Comparison of ENCODE assay signal across 40 cellular contexts in the genomic region with DNA sequence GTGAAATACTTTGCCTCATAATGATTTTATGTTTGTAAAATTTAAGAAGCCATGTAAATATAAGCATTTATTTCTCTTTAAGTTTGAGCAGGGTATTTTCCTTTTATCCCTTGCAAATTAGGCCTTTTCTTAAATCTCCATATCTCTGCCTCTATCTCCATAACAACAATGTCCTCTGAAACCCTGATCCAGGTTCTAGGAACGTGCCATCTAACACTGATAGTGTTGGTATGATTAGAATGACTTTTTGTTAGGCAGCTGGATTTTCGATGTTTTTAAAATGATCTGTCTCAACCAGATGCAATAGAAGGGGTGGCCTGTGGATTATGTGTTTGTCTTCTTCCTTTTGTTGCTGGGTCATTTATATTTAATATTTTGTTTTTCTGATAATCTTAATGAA.
"Had no signal": no experiment of that assay in that cellular context is flagged by ENCODE, and none has a peak within 500 bp of the region (broad histone marks: within the 10 kb centered on the region; RNA-seq: fewer than 3 reads in every experiment).

No MANE protein-coding gene starts in this region.

- H3K27ac Mint-ChIP-seq: activated naive CD4-positive, alpha-beta T cell treated with anti-CD3 and anti-CD28 coated beads for 36 hours; activated naive CD4-positive, alpha-beta T cell treated with anti-CD3 and anti-CD28 coated beads, Interleukin-2, amount 10 ng/mL, durations not matched to agents 7 days and 5 days; activated naive CD4-positive, alpha-beta T cell treated with anti-CD3 and anti-CD28 coated beads, Interleukin-2, amount 50 U/mL, for 24 hours; activated naive CD4-positive, alpha-beta T cell treated with anti-CD3 and anti-CD28 coated beads, Interleukin-2, amount 50 U/mL, for 72 hours; activated naive CD8-positive, alpha-beta T cell; activated naive CD8-positive, alpha-beta T cell treated with anti-CD3 and anti-CD28 coated beads for 36 hours; activated naive CD8-positive, alpha-beta T cell treated with anti-CD3 and anti-CD28 coated beads, Interleukin-2, amount 10 ng/mL, durations not matched to agents 7 days and 5 days; activated naive CD8-positive, alpha-beta T cell treated with anti-CD3 and anti-CD28 coated beads, Interleukin-2, amount 50 U/mL, for 24 hours; activated T-cell treated with anti-CD3 and anti-CD28 coated beads, Interleukin-2, amount 50 U/mL, for 24 hours; activated T-cell treated with anti-CD3 and anti-CD28 coated beads, Interleukin-2, amount 50 U/mL, for 72 hours; activated T-helper 1 cell treated with anti-CD3 and anti-CD28 coated beads, Interleukin-12 subunit alpha, Interleukin-12 subunit beta, Interleukin-2, Interleukin-4 antibody, amounts not matched to agents 30 ng/mL and 10 ng/mL and 1 ng/mL, durations not matched to agents 14 hours and 24 hours and 36 hours; activated T-helper 17 cell treated with anti-CD3 and anti-CD28 coated beads, Interleukin-2, amount 50 U/mL, for 72 hours; activated T-helper 2 cell treated with anti-CD3 and anti-CD28 coated beads, Interferon-gamma antibody, Interleukin-2, Interleukin-4, amounts not matched to agents 10 μg/mL and 5 μg/mL and 100 μg/mL, durations not matched to agents 14 hours and 24 hours and 36 hours; brain had no signal

- FAIRE-seq: astrocyte, bronchial epithelial cell had no signal

- ATAC-seq: activated naive CD4-positive, alpha-beta T cell treated with anti-CD3 and anti-CD28 coated beads, Interleukin-2, amount 50 U/mL, for 72 hours; activated naive CD8-positive, alpha-beta T cell treated with anti-CD3 and anti-CD28 coated beads, Interleukin-2, amount 50 U/mL, for 24 hours; activated T-cell treated with anti-CD3 and anti-CD28 coated beads, Interleukin-2, amount 50 U/mL, for 4 hours; activated T-cell treated with anti-CD3 and anti-CD28 coated beads, Interleukin-2, amount 50 U/mL, for 72 hours; activated T-helper 17 cell treated with anti-CD3 and anti-CD28 coated beads, Interleukin-2, amount 50 U/mL, for 72 hours; body of pancreas had no signal

- H3K4me3 ChIP-seq: adrenal gland, ascending aorta, body of pancreas, breast epithelium, cardiac muscle cell had no signal

- H3K27me3 ChIP-seq: adrenal gland, ascending aorta, body of pancreas, brain microvascular endothelial cell, breast epithelium, cardiac muscle cell had no signal

- H3K4me1 Mint-ChIP-seq: activated naive CD4-positive, alpha-beta T cell treated with anti-CD3 and anti-CD28 coated beads, Interleukin-2, amount 10 ng/mL, durations not matched to agents 7 days and 5 days; activated naive CD4-positive, alpha-beta T cell treated with anti-CD3 and anti-CD28 coated beads, Interleukin-2, amount 50 U/mL, for 24 hours; activated naive CD8-positive, alpha-beta T cell treated with anti-CD3 and anti-CD28 coated beads for 36 hours; activated naive CD8-positive, alpha-beta T cell treated with anti-CD3 and anti-CD28 coated beads, Interleukin-2, amount 10 ng/mL, durations not matched to agents 7 days and 5 days; activated naive CD8-positive, alpha-beta T cell treated with anti-CD3 and anti-CD28 coated beads, Interleukin-2, amount 50 U/mL, for 24 hours; activated T-helper 17 cell treated with anti-CD3 and anti-CD28 coated beads, Interleukin-2, amount 50 U/mL, for 72 hours; brain; central memory CD8-positive, alpha-beta T cell had no signal

- H3K4me1 ChIP-seq: adrenal gland, ascending aorta, body of pancreas, breast epithelium had no signal

- H3K27ac ChIP-seq: adrenal gland, ascending aorta, body of pancreas, brain microvascular endothelial cell, breast epithelium, cardiac muscle cell had no signal

- H3K36me3 ChIP-seq: brain microvascular endothelial cell, cardiac muscle cell had no signal

- H3K36me3 Mint-ChIP-seq: activated naive CD4-positive, alpha-beta T cell treated with anti-CD3 and anti-CD28 coated beads, Interleukin-2, amount 10 ng/mL, durations not matched to agents 7 days and 5 days; activated naive CD4-positive, alpha-beta T cell treated with anti-CD3 and anti-CD28 coated beads, Interleukin-2, amount 50 U/mL, for 24 hours; activated naive CD4-positive, alpha-beta T cell treated with anti-CD3 and anti-CD28 coated beads, Interleukin-2, amount 50 U/mL, for 72 hours; activated naive CD8-positive, alpha-beta T cell; activated naive CD8-positive, alpha-beta T cell treated with anti-CD3 and anti-CD28 coated beads for 36 hours; activated naive CD8-positive, alpha-beta T cell treated with anti-CD3 and anti-CD28 coated beads, Interleukin-2, amount 10 ng/mL, durations not matched to agents 7 days and 5 days had no signal

- H3K9me3 ChIP-seq: adrenal gland, ascending aorta, body of pancreas, breast epithelium had no signal

- DNase-seq: activated effector memory CD4-positive, alpha-beta T cell treated with anti-CD3 and anti-CD28 coated beads, Interleukin-2, amount 50 U/mL, for 16 hours; activated effector memory CD4-positive, alpha-beta T cell treated with Interleukin-2 at 50 U/mL for 16 hours; activated gamma-delta T cell; activated gamma-delta T cell treated with Interleukin-2 at 50 U/mL for 16 hours; activated naive CD4-positive, alpha-beta T cell; activated naive CD4-positive, alpha-beta T cell treated with anti-CD3 and anti-CD28 coated beads for 36 hours; activated naive CD4-positive, alpha-beta T cell treated with anti-CD3 and anti-CD28 coated beads, Interleukin-2, amount 10 ng/mL, durations not matched to agents 7 days and 5 days; activated naive CD4-positive, alpha-beta T cell treated with anti-CD3 and anti-CD28 coated beads, Interleukin-2, amount 50 U/mL, for 16 hours; activated naive CD4-positive, alpha-beta T cell treated with Interleukin-2 at 50 U/mL for 16 hours; activated naive CD8-positive, alpha-beta T cell treated with anti-CD3 and anti-CD28 coated beads for 36 hours; activated naive CD8-positive, alpha-beta T cell treated with anti-CD3 and anti-CD28 coated beads, Interleukin-2, amount 10 ng/mL, durations not matched to agents 7 days and 5 days; activated naive CD8-positive, alpha-beta T cell treated with anti-CD3 and anti-CD28 coated beads, Interleukin-2, amount 50 U/mL, for 24 hours; activated T-cell treated with anti-CD3 and anti-CD28 coated beads, Interleukin-2, amount 50 U/mL, for 1 hour; activated T-cell treated with anti-CD3 and anti-CD28 coated beads, Interleukin-2, amount 50 U/mL, for 24 hours; activated T-cell treated with anti-CD3 and anti-CD28 coated beads, Interleukin-2, amount 50 U/mL, for 4 hours; activated T-cell treated with anti-CD3 and anti-CD28 coated beads, Interleukin-2, amount 50 U/mL, for 48 hours; activated T-cell treated with anti-CD3 and anti-CD28 coated beads, Interleukin-2, amount 50 U/mL, for 72 hours; adrenal gland; amniotic stem cell; amygdala; anterior cingulate cortex; aorta; body of pancreas; brain microvascular endothelial cell; caudate nucleus; central memory CD4-positive, alpha-beta T cell; cerebellar nuclear complex had no signal

- H3K27me3 Mint-ChIP-seq: activated naive CD4-positive, alpha-beta T cell treated with anti-CD3 and anti-CD28 coated beads, Interleukin-2, amount 10 ng/mL, durations not matched to agents 7 days and 5 days; activated naive CD4-positive, alpha-beta T cell treated with anti-CD3 and anti-CD28 coated beads, Interleukin-2, amount 50 U/mL, for 24 hours; activated naive CD8-positive, alpha-beta T cell; activated naive CD8-positive, alpha-beta T cell treated with anti-CD3 and anti-CD28 coated beads for 36 hours; activated naive CD8-positive, alpha-beta T cell treated with anti-CD3 and anti-CD28 coated beads, Interleukin-2, amount 50 U/mL, for 24 hours; activated T-cell treated with anti-CD3 and anti-CD28 coated beads, Interleukin-2, amount 50 U/mL, for 24 hours; activated T-helper 17 cell treated with anti-CD3 and anti-CD28 coated beads, Interleukin-2, amount 50 U/mL, for 72 hours; brain; central memory CD8-positive, alpha-beta T cell had no signal

- H3K9me3 Mint-ChIP-seq: activated naive CD4-positive, alpha-beta T cell treated with anti-CD3 and anti-CD28 coated beads for 36 hours; activated naive CD4-positive, alpha-beta T cell treated with anti-CD3 and anti-CD28 coated beads, Interleukin-2, amount 10 ng/mL, durations not matched to agents 7 days and 5 days; activated naive CD4-positive, alpha-beta T cell treated with anti-CD3 and anti-CD28 coated beads, Interleukin-2, amount 50 U/mL, for 24 hours; activated naive CD4-positive, alpha-beta T cell treated with anti-CD3 and anti-CD28 coated beads, Interleukin-2, amount 50 U/mL, for 72 hours; activated naive CD8-positive, alpha-beta T cell treated with anti-CD3 and anti-CD28 coated beads for 36 hours; activated naive CD8-positive, alpha-beta T cell treated with anti-CD3 and anti-CD28 coated beads, Interleukin-2, amount 10 ng/mL, durations not matched to agents 7 days and 5 days; activated naive CD8-positive, alpha-beta T cell treated with anti-CD3 and anti-CD28 coated beads, Interleukin-2, amount 50 U/mL, for 24 hours; activated T-cell treated with anti-CD3 and anti-CD28 coated beads, Interleukin-2, amount 50 U/mL, for 24 hours; activated T-cell treated with anti-CD3 and anti-CD28 coated beads, Interleukin-2, amount 50 U/mL, for 4 hours; activated T-cell treated with anti-CD3 and anti-CD28 coated beads, Interleukin-2, amount 50 U/mL, for 72 hours; activated T-helper 1 cell treated with anti-CD3 and anti-CD28 coated beads, Interleukin-12 subunit alpha, Interleukin-12 subunit beta, Interleukin-2, Interleukin-4 antibody, amounts not matched to agents 30 ng/mL and 10 ng/mL and 1 ng/mL, durations not matched to agents 14 hours and 24 hours and 36 hours; activated T-helper 17 cell treated with anti-CD3 and anti-CD28 coated beads, Interleukin-2, amount 50 U/mL, for 72 hours; activated T-helper 2 cell treated with anti-CD3 and anti-CD28 coated beads, Interferon-gamma antibody, Interleukin-2, Interleukin-4, amounts not matched to agents 10 μg/mL and 5 μg/mL and 100 μg/mL, durations not matched to agents 14 hours and 24 hours and 36 hours; brain; central memory CD8-positive, alpha-beta T cell had no signal

- H3K4me3 Mint-ChIP-seq: activated naive CD4-positive, alpha-beta T cell treated with anti-CD3 and anti-CD28 coated beads for 36 hours; activated naive CD4-positive, alpha-beta T cell treated with anti-CD3 and anti-CD28 coated beads, Interleukin-2, amount 10 ng/mL, durations not matched to agents 7 days and 5 days; activated naive CD4-positive, alpha-beta T cell treated with anti-CD3 and anti-CD28 coated beads, Interleukin-2, amount 50 U/mL, for 24 hours; activated naive CD8-positive, alpha-beta T cell; activated naive CD8-positive, alpha-beta T cell treated with anti-CD3 and anti-CD28 coated beads for 36 hours; activated naive CD8-positive, alpha-beta T cell treated with anti-CD3 and anti-CD28 coated beads, Interleukin-2, amount 10 ng/mL, durations not matched to agents 7 days and 5 days; activated naive CD8-positive, alpha-beta T cell treated with anti-CD3 and anti-CD28 coated beads, Interleukin-2, amount 50 U/mL, for 24 hours; activated T-cell treated with anti-CD3 and anti-CD28 coated beads, Interleukin-2, amount 50 U/mL, for 24 hours; activated T-cell treated with anti-CD3 and anti-CD28 coated beads, Interleukin-2, amount 50 U/mL, for 4 hours; activated T-cell treated with anti-CD3 and anti-CD28 coated beads, Interleukin-2, amount 50 U/mL, for 72 hours; activated T-helper 1 cell treated with anti-CD3 and anti-CD28 coated beads, Interleukin-12 subunit alpha, Interleukin-12 subunit beta, Interleukin-2, Interleukin-4 antibody, amounts not matched to agents 30 ng/mL and 10 ng/mL and 1 ng/mL, durations not matched to agents 14 hours and 24 hours and 36 hours; activated T-helper 17 cell treated with anti-CD3 and anti-CD28 coated beads, Interleukin-2, amount 50 U/mL, for 72 hours; brain; central memory CD8-positive, alpha-beta T cell had no signal
